ENCODE assay signal across 8 cellular contexts in the genomic region with DNA sequence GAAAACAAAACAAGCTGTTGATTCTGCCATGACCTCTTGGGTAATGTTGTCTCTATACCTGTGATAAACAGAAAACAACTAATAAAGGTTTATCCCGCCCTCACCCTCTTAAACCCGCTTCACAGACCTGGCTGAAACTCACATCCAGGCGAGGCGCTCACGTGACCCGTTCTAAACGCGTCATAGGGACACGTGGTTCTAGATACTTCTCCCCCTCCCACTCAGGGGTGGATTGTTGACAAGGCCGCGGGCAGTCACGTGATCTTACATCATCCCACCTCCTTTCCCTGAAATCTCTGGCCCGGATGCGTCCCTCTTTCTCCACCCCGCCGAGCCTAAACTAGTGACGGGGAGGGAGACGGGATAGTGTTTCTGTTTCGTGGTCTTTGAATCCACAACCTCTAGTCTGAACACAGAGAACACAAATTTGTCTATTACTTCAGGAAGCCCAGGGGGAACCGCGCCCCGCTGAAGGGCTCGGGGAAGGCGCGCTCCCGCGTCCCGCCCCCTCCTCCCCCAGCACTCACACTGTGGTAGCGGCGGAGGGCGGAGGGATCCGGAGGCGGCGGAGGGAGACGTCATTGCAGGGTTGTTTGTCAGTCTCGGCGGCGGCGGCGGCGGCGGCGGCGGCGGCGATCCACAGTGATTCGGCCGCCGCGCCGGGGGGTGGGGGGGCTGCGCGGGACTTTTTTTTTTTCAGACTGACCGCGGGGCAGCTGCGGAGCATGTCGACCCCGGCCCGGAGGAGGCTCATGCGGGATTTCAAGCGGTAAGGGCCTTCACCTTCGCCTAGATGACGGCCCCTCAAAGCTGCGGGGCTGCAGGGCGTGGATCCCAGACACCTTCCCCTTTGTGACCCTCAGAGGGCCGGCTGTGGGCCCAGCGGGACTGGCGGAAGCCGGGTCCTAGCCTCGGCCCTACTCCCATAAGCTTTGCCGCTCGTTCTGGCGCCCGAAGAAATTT. TPM values are rescaled to one million over a fixed set of nuclear protein-coding genes. Genes with fewer than 3 reads are reported as not detected.
DNase-seq lines count a peak whose midpoint lies in the region; ATAC-seq lines count a peak whose summit lies in the region.

A gene (plus strand): TSS at position 699 of the 963 bp plus-strand sequence. CDS start 27 bp downstream, at position 726.

- DNase-seq in NCI-H748 (lab: John Stamatoyannopoulos, UW; ENCODE audit: unreplicated experiment) (peak; percentile 99), cortex of kidney (lab: John Stamatoyannopoulos, UW) (peak; percentile 59), left colon (peak; percentile 99)
- peak; percentile 97 for DNase-seq in activated CD4-positive, alpha-beta T cell treated with anti-CD3 and anti-CD28 coated beads, Interleukin-2, amount 50 U/mL, for 1 hour
- DNase-seq in stimulated activated CD4-positive, alpha-beta T cell treated with anti-CD3 and anti-CD28 coated beads, Interleukin-1b, Interleukin-23, amount 100 ng/mL, for 48 hours, result peak; percentile 98

- intact Hi-C loops in left colon (cut with DNase I, micrococcal nuclease), result no loop called here

- peaks cover 14 to 32% (median 24%) of the 10 kb centered on the region in 11 experiments for H3K36me3 ChIP-seq in BLaER1 treated with 17β-estradiol and CSF1 and Interleukin-3, amounts not matched to agents 10 nM and 100 nM

- H3K27ac ChIP-seq in BLaER1 treated with 17β-estradiol and CSF1 and Interleukin-3, amounts not matched to agents 10 nM and 100 nM, result peak within 1 kb of the TSS; percentile 96 to 100 (median 98)

- H3K4me1 ChIP-seq in BLaER1 treated with 17β-estradiol and CSF1 and Interleukin-3, amounts not matched to agents 10 nM and 100 nM, result peaks cover 20 to 42% (median 38%) of the 10 kb centered on the region in 10 experiments

- peaks cover 0 to 12% (median 9%) of the 10 kb centered on the region in 11 experiments; a peak in 10 of 22 replicates for H3K9me3 ChIP-seq in BLaER1 treated with 17β-estradiol and CSF1 and Interleukin-3, amounts not matched to agents 10 nM and 100 nM (replicated peaks in 1 of 11)

- peak within 1 kb of the TSS; percentile 95 to 100 (median 99) for H3K9ac ChIP-seq in BLaER1 treated with 17β-estradiol and CSF1 and Interleukin-3, amounts not matched to agents 10 nM and 100 nM

- H3K4me2 ChIP-seq in BLaER1 treated with 17β-estradiol and CSF1 and Interleukin-3, amounts not matched to agents 10 nM and 100 nM, result peak within 1 kb of the TSS; percentile 81 to 98 (median 92)

- H3K27me3 ChIP-seq in BLaER1 treated with 17β-estradiol and CSF1 and Interleukin-3, amounts not matched to agents 10 nM and 100 nM, result no peaks in the 10 kb centered on the region

- H4K20me1 ChIP-seq in BLaER1 treated with 17β-estradiol and CSF1 and Interleukin-3, amounts not matched to agents 10 nM and 100 nM, result peaks cover 35 to 46% (median 41%) of the 10 kb centered on the region in 11 experiments

- peak within 1 kb of the TSS; percentile 81 to 99 (median 94) for H3K4me3 ChIP-seq in BLaER1 treated with 17β-estradiol and CSF1 and Interleukin-3, amounts not matched to agents 10 nM and 100 nM

- ATAC-seq in GM19351 (IDR thresholded peaks at IDR 0.05; ENCODE audit: unreplicated experiment) (peak; percentile 65), HG03521 (IDR thresholded peaks at IDR 0.05; ENCODE audit: unreplicated experiment) (peak; percentile 72), left colon (peak; percentile 88)

RNA-seq across cellular contexts. Expression of the gene that starts here (rescaled TPM):
- total RNA-seq in left colon, result 100 to 1,000 TPM in 1 of 2 donors, 10 to 100 TPM in 1; 59.6 to 102 TPM

Comparison
In these comparisons a context has a peak if more than half of its experiments do, and no peak if none do; other contexts are left out.
1. Peak in every context shown above with its lines: DNase-seq, ATAC-seq, H3K4me3 ChIP-seq and H3K27ac ChIP-seq.